1 cellular context compared by ENCODE assay signal in genomic region chr6:67884442-67884841, GRCh38.
TF ChIP-seq lines count a peak whose summit lies in the region.

No MANE protein-coding gene starts in this region.

TF ChIP-seq in K562, 482 proteins besides CTCF, POLR2A, EP300 and RAD21 (continued from another document and continues in another):
- TF ChIP-seq CHD7 (IDR thresholded peaks at IDR 0.05; ENCODE audit: low read depth, low read length) (no peak), CHCHD3 (CRISPR knock-in tag; IDR thresholded peaks at IDR 0.05) (no peak), PHB2 (IDR thresholded peaks at IDR 0.05; ENCODE audit: low read depth) (no peak), RUNX1 (IDR thresholded peaks at IDR 0.05; ENCODE audit: low read depth) (no peak), ZEB2 (IDR thresholded peaks at IDR 0.05) (no peak), BACH1 (tag; IDR thresholded peaks at IDR 0.05) (no peak), ZNF551 (CRISPR knock-in tag; IDR thresholded peaks at IDR 0.05) (no peak), KAT7 (CRISPR knock-in tag; IDR thresholded peaks at IDR 0.05; ENCODE audit: borderline replicate concordance) (no peak), TCF3 (CRISPR knock-in tag; IDR thresholded peaks at IDR 0.05) (0 out of 2 replicates have a peak, but pooled peaks have one; percentile 5), PHF8 (IDR thresholded peaks at IDR 0.05; ENCODE audit: borderline replicate concordance, low read length) (peak; percentile 24; the same call in 1 of the 2 replicates), THRA (IDR thresholded peaks at IDR 0.05) (no peak), CHD4 (IDR thresholded peaks at IDR 0.05; ENCODE audit: insufficient read depth, insufficient replicate concordance, low read depth, low read length, poor library complexity, severe bottlenecking) (no peak), MTA2 (IDR thresholded peaks at IDR 0.05; ENCODE audit: low read depth) (no peak), SP1 (CRISPR knock-in tag; IDR thresholded peaks at IDR 0.05) (peak; percentile 10; the same call in 1 of the 2 replicates), SIRT6 (IDR thresholded peaks at IDR 0.05; ENCODE audit: low read depth, low read length) (peak; percentile 21), JUNB (CRISPR knock-in tag; conservative IDR thresholded peaks at IDR 0.05) (no peak), EP400 (IDR thresholded peaks at IDR 0.05) (no peak), ELK1 (CRISPR knock-in tag; IDR thresholded peaks at IDR 0.05) (no peak), ZNF785 (CRISPR knock-in tag; IDR thresholded peaks at IDR 0.05) (no peak), MCM5 (IDR thresholded peaks at IDR 0.05; ENCODE audit: low read depth) (no peak), TRIM24 (IDR thresholded peaks at IDR 0.05) (no peak), NCOR1 (IDR thresholded peaks at IDR 0.05) (no peak), STAT5B (CRISPR knock-in tag; IDR thresholded peaks at IDR 0.05) (no peak), ATF6 (CRISPR knock-in tag; IDR thresholded peaks at IDR 0.05) (no peak), ZNF695 (CRISPR knock-in tag; IDR thresholded peaks at IDR 0.05) (no peak), HMBOX1 (IDR thresholded peaks at IDR 0.05) (no peak), TFAP4 (CRISPR knock-in tag; IDR thresholded peaks at IDR 0.05; ENCODE audit: borderline replicate concordance) (no peak), ZNF134 (CRISPR knock-in tag; conservative IDR thresholded peaks at IDR 0.05) (no peak), POLR2B (IDR thresholded peaks at IDR 0.05; ENCODE audit: low read depth, partially characterized antibody) (peak; percentile 31), MBD2 (IDR thresholded peaks at IDR 0.05; ENCODE audit: borderline replicate concordance, low read depth) (no peak), ESRRA (IDR thresholded peaks at IDR 0.05; ENCODE audit: borderline replicate concordance, low read depth) (no peak), YY1 (IDR thresholded peaks at IDR 0.05; ENCODE audit: borderline replicate concordance in 1 of 3, control insufficient read depth in 1 of 3, extremely low read depth in 1 of 3, insufficient read depth in 3 of 3, insufficient read length in 1 of 3, insufficient replicate concordance in 2 of 3, low read depth in 1 of 3, low read length in 2 of 3) (no peak), PREB (CRISPR knock-in tag; IDR thresholded peaks at IDR 0.05) (no peak), MTA3 (IDR thresholded peaks at IDR 0.05; ENCODE audit: borderline replicate concordance) (no peak), ZNF282 (CRISPR knock-in tag; IDR thresholded peaks at IDR 0.05) (no peak), ZMIZ1 (IDR thresholded peaks at IDR 0.05; ENCODE audit: low read depth in 2 of 2, low read length in 2 of 2) (no peak), HDGF (IDR thresholded peaks at IDR 0.05) (0 out of 2 replicates have a peak, but pooled peaks have one; percentile 17)
